19 cellular contexts compared by ENCODE assay signal in genomic region chr3:452221-452620, GRCh38.
DNase-seq lines count a peak whose midpoint lies in the region; ATAC-seq and TF ChIP-seq lines count a peak whose summit lies in the region.
"Had no signal": no experiment of that assay in that cellular context is flagged by ENCODE, and none has a peak within 500 bp of the region (broad histone marks: within the 10 kb centered on the region; RNA-seq: fewer than 3 reads in every experiment).

No MANE protein-coding gene starts in this region.

- no peak overlapping the region for H3K56ac ChIP-seq in H9 (ENCODE audit: insufficient read length, low read depth, low read length)

- TF ChIP-seq CTCF in H9 (conservative IDR thresholded peaks at IDR 0.05) (no peak), glutamatergic neuron (IDR thresholded peaks at IDR 0.05; ENCODE audit: partially characterized antibody, unreplicated experiment) (no peak)

- no peaks in the 10 kb centered on the region; the same call in 1 of the 2 replicates for H3K4me1 ChIP-seq in H9 (ENCODE audit: insufficient read depth, low read length)
- H3K4me1 ChIP-seq: BE2C; BLaER1 treated with 17β-estradiol and CSF1 and Interleukin-3, amounts not matched to agents 10 nM and 100 nM had no signal

- H4K5ac ChIP-seq in H9 (ENCODE audit: insufficient read length, low read depth, low read length), result no peak overlapping the region

- peaks cover 9 to 13% of the 10 kb centered on the region in 2 experiments for H3K4me1 Mint-ChIP-seq in H9
- peaks cover 12% of the 10 kb centered on the region for H3K4me1 Mint-ChIP-seq in glutamatergic neuron (ENCODE audit: low read depth, unreplicated experiment)
- H3K4me1 Mint-ChIP-seq: CD14-positive monocyte; CD8-positive, alpha-beta memory T cell; GM23338 had no signal

- H3K36me3 Mint-ChIP-seq in H9 (ENCODE audit: insufficient read depth in 1 of 3, low read depth in 3 of 3), result no peaks in the 10 kb centered on the region
- H3K36me3 Mint-ChIP-seq in glutamatergic neuron (ENCODE audit: unreplicated experiment), result no peaks in the 10 kb centered on the region
- H3K36me3 Mint-ChIP-seq: CD14-positive monocyte; CD8-positive, alpha-beta memory T cell had no signal

- no peak for ATAC-seq in GM19023 (IDR thresholded peaks at IDR 0.05; ENCODE audit: unreplicated experiment)
- ATAC-seq: GM12878, GM23338 had no signal

- H3K4me3 Mint-ChIP-seq in H9 (no peak overlapping the region), glutamatergic neuron (ENCODE audit: unreplicated experiment) (peak overlapping the region; percentile 23)
- H3K4me3 Mint-ChIP-seq: CD14-positive monocyte; CD4-positive, alpha-beta T cell; CD8-positive, alpha-beta memory T cell; GM23338; HFFc6 had no signal

- no peak overlapping the region for H3K18ac ChIP-seq in H9 (ENCODE audit: insufficient read length, low read depth, low read length)

- H4K8ac ChIP-seq in H9 (replicated peaks; ENCODE audit: insufficient read length, low read depth, low read length), result no peak overlapping the region

- no peaks in the 10 kb centered on the region; the same call in 1 of the 2 replicates for H3K27me3 ChIP-seq in H9 (ENCODE audit: insufficient read depth, low read length)
- H3K27me3 ChIP-seq: BE2C; BLaER1 treated with 17β-estradiol and CSF1 and Interleukin-3, amounts not matched to agents 10 nM and 100 nM had no signal

- no peak for DNase-seq in H9
- DNase-seq in NCI-H524 treated with DMSO at 0.1 percent for 48 hours (lab: John Stamatoyannopoulos, UW), result peak; percentile 47
- peak; percentile 95 for DNase-seq in cerebellar cortex (ENCODE audit: low spot score)
- DNase-seq in glutamatergic neuron, result no peak
- DNase-seq in NCI-H187 (lab: John Stamatoyannopoulos, UW), result no peak
- DNase-seq in Ammon's horn (ENCODE audit: low spot score), result no peak
- DNase-seq: BE2C; CD4-positive, alpha-beta T cell; CD8-positive, alpha-beta memory T cell; DMS153; DND-41; GDM1; HFFc6 had no signal

- no peak overlapping the region for H3T11ph ChIP-seq in H9 (ENCODE audit: low read length)

- H3K79me1 ChIP-seq in H9 (ENCODE audit: insufficient read depth, low read depth, low read length, poor library complexity, severe bottlenecking), result no peaks in the 10 kb centered on the region

- H3K14ac ChIP-seq in H9 (ENCODE audit: insufficient read depth, low read length), result no peak overlapping the region

- H2BK5ac ChIP-seq in H9 (ENCODE audit: insufficient read length, low read length), result no peak overlapping the region

- no peak overlapping the region for H2BK15ac ChIP-seq in H9 (ENCODE audit: low read depth, low read length)

- H4K20me1 ChIP-seq in H9 (ENCODE audit: control insufficient read depth, insufficient read depth, insufficient read length), result no peaks in the 10 kb centered on the region
- H4K20me1 ChIP-seq: BLaER1 treated with 17β-estradiol and CSF1 and Interleukin-3, amounts not matched to agents 10 nM and 100 nM had no signal

- peak overlapping the region; percentile 40 for H2AFZ ChIP-seq in H9 (ENCODE audit: low read length)
- H2AFZ ChIP-seq: GM23338 had no signal

- no CpG with 5 or more reads among the region's 2 CpGs for WGBS in H9 (ENCODE audit: extremely low coverage, insufficient read length, low lambda C conversion rate)

- H3K4me2 ChIP-seq in H9 (ENCODE audit: insufficient read depth, insufficient read length, low read length), result no peak overlapping the region
- H3K4me2 ChIP-seq: BLaER1 treated with 17β-estradiol and CSF1 and Interleukin-3, amounts not matched to agents 10 nM and 100 nM; GM23338 had no signal

- H3K23ac ChIP-seq in H9 (ENCODE audit: insufficient read length, low read depth, low read length), result no peak overlapping the region

- no peak overlapping the region for H3K4ac ChIP-seq in H9 (ENCODE audit: low read depth, low read length)

- H3K79me2 ChIP-seq in H9 (ENCODE audit: insufficient read depth, low read length), result no peaks in the 10 kb centered on the region; the same call in 1 of the 2 replicates

- no peaks in the 10 kb centered on the region; a peak in 1 of 5 replicates for H3K9me3 Mint-ChIP-seq in H9
- no peaks in the 10 kb centered on the region for H3K9me3 Mint-ChIP-seq in glutamatergic neuron (ENCODE audit: unreplicated experiment)

- no peak overlapping the region for H3K27ac ChIP-seq in H9 (ENCODE audit: insufficient read length, low read depth, low read length)
- H3K27ac ChIP-seq: BLaER1 treated with 17β-estradiol and CSF1 and Interleukin-3, amounts not matched to agents 10 nM and 100 nM had no signal

- no peak overlapping the region for H2BK12ac ChIP-seq in H9 (ENCODE audit: insufficient read length, low read depth, low read length)

- no peak overlapping the region for H3K27ac Mint-ChIP-seq in H9
- peak overlapping the region; percentile 69 for H3K27ac Mint-ChIP-seq in glutamatergic neuron (ENCODE audit: unreplicated experiment)
- H3K27ac Mint-ChIP-seq: CD14-positive monocyte; CD4-positive, alpha-beta T cell; CD8-positive, alpha-beta memory T cell; GM23338; HFFc6 had no signal

- H4K91ac ChIP-seq in H9 (ENCODE audit: insufficient read length, low read depth, low read length), result no peak overlapping the region

- no peak overlapping the region for H3K9ac ChIP-seq in H9 (ENCODE audit: extremely low read depth, insufficient read length, low read length)
- H3K9ac ChIP-seq: BLaER1 treated with 17β-estradiol and CSF1 and Interleukin-3, amounts not matched to agents 10 nM and 100 nM had no signal

- no peak overlapping the region for H2AK5ac ChIP-seq in H9 (ENCODE audit: insufficient read length, low read length)

- H2BK120ac ChIP-seq in H9 (ENCODE audit: low read depth, low read length, poor library complexity, severe bottlenecking), result no peak overlapping the region

- H3K9me3 ChIP-seq in H9 (ENCODE audit: control insufficient read depth, low read depth, low read length), result no peaks in the 10 kb centered on the region
- H3K9me3 ChIP-seq: BE2C; BLaER1 treated with 17β-estradiol and CSF1 and Interleukin-3, amounts not matched to agents 10 nM and 100 nM; HAP-1 had no signal

- H3K27me3 Mint-ChIP-seq in H9 (ENCODE audit: low read depth), result no peaks in the 10 kb centered on the region
- H3K27me3 Mint-ChIP-seq in glutamatergic neuron (ENCODE audit: unreplicated experiment), result no peaks in the 10 kb centered on the region
- H3K27me3 Mint-ChIP-seq: CD4-positive, alpha-beta T cell; CD8-positive, alpha-beta memory T cell had no signal

- H3K23me2 ChIP-seq in H9 (ENCODE audit: insufficient read length, low read depth, low read length, poor library complexity, severe bottlenecking), result no peaks in the 10 kb centered on the region

- H2BK20ac ChIP-seq in H9 (ENCODE audit: low read depth, low read length, poor library complexity, severe bottlenecking), result no peak overlapping the region

Comparison
In these comparisons a context has a peak if more than half of its experiments do, and no peak if none do; other contexts are left out.
1. DNase-seq: peak in NCI-H524 treated with DMSO at 0.1 percent for 48 hours (single experiment) and cerebellar cortex (single experiment); none in H9 (single experiment), glutamatergic neuron (single experiment), NCI-H187 (0 of 2) and Ammon's horn (single experiment).